In the genomic region with DNA sequence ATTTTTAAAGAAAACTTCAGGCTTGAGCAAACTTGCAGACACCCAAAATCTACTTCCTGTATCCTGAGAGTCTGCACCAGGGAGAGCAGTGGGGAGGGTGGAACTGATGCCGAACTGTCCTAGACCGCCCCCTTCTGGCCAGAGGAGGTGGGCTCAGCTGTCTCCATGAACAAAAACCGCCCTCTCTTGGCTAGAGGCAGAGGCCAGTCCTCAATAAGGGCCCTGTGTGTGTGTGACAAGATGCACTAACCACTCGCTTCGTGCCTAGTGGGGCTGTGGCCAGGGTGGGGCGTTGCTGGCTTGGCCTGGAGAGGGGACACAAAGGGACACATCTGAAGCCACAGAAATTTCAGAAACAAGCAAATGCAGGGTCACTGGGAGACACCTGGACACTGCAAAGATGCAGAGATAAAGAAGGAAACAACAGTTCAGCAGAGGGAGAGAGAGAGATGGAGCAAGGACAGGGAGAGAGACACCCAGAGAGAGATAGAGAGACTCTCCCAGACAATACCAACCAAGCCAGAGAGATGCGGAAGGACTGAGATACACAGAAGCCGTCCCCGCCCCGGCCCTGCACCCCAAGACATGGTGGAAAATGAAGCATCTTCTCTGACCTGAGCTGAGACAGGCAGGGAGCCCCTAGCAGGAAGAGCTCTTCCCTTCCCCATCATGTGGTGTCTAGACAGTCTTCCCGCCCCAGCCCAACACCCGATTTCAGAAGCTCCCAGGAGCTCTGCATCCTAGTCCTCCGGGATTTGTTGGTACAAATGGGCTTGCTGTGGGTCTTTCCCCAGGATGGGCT, we compare ENCODE assay signal across 8 cellular contexts. TPM values are rescaled to one million over a fixed set of nuclear protein-coding genes. Genes with fewer than 3 reads are reported as not detected.
DNase-seq lines count a peak whose midpoint lies in the region; ATAC-seq, FAIRE-seq and TF ChIP-seq lines count a peak whose summit lies in the region.

No MANE protein-coding gene starts in this region.

- peak; percentile 98 for ATAC-seq in HG02588 (IDR thresholded peaks at IDR 0.05; ENCODE audit: unreplicated experiment)

- TF ChIP-seq POLR2A in GM12891 (IDR thresholded peaks at IDR 0.05; ENCODE audit: low read depth, low read length) (no peak), NB4 (IDR thresholded peaks at IDR 0.05; ENCODE audit: extremely low read depth, insufficient read length) (no peak)

- peaks cover 14% of the 10 kb centered on the region for H3K27me3 ChIP-seq in adipocyte (replicated peaks; ENCODE audit: control insufficient read depth, insufficient read depth, low read length)
- peaks cover 31% of the 10 kb centered on the region for H3K27me3 ChIP-seq in left ventricle myocardium inferior (ENCODE audit: low read depth)

- no peak overlapping the region for H3K9ac ChIP-seq in adipocyte (ENCODE audit: low read length)

- no peak overlapping the region for H3K27ac ChIP-seq in left ventricle myocardium inferior (replicated peaks)

- H3K4me1 ChIP-seq in adipocyte (ENCODE audit: control insufficient read depth, insufficient read depth, low read length), result no peaks in the 10 kb centered on the region
- H3K4me1 ChIP-seq in left ventricle myocardium inferior, result peaks cover 9% of the 10 kb centered on the region

- H3K36me3 ChIP-seq in adipocyte (ENCODE audit: control insufficient read depth, insufficient read depth, low read length, severe bottlenecking) (no peaks in the 10 kb centered on the region), left ventricle myocardium inferior (no peaks in the 10 kb centered on the region)

- TF ChIP-seq CTCF in NB4 (IDR thresholded peaks at IDR 0.05; ENCODE audit: low read depth, low read length), result peak; percentile 98
- TF ChIP-seq CTCF in left ventricle myocardium inferior (IDR thresholded peaks at IDR 0.05; ENCODE audit: borderline replicate concordance), result peak; percentile 94
- TF ChIP-seq CTCF in retinal pigment epithelial cell (conservative IDR thresholded peaks at IDR 0.05; ENCODE audit: low read depth, low read length), result peak; percentile 99

- H3K4me3 ChIP-seq in NB4 (ENCODE audit: low read depth, low read length) (no peak overlapping the region), adipocyte (ENCODE audit: low read length) (no peak overlapping the region), left ventricle myocardium inferior (no peak overlapping the region), retinal pigment epithelial cell (ENCODE audit: low read length) (no peak overlapping the region)

- intact Hi-C loops in left ventricle myocardium inferior (cut with micrococcal nuclease), result loop anchor here (10.0 kb wide), 1 partner anchor 54 kb away; no protein-coding TSS in a partner anchor

- peak; percentile 87 for FAIRE-seq in GM12891 (lab: Jason Lieb, UNC)

- DNase-seq in GM12891 (ENCODE audit: insufficient read length, low spot score) (peak; percentile 95), NB4 (ENCODE audit: low read depth) (peak; percentile 88), SW480 (ENCODE audit: low spot score) (peak; percentile 78), adipocyte (ENCODE audit: low read depth) (peak; percentile 88), left ventricle myocardium inferior (peak; percentile 81), retinal pigment epithelial cell (ENCODE audit: low read depth) (no peak), OCI-M2 (lab: John Stamatoyannopoulos, UW; ENCODE audit: unreplicated experiment) (no peak)

- no peaks in the 10 kb centered on the region for H3K9me3 ChIP-seq in adipocyte (ENCODE audit: control insufficient read depth, low read length)
- H3K9me3 ChIP-seq in left ventricle myocardium inferior (replicated peaks), result no peaks in the 10 kb centered on the region

TF ChIP-seq in GM12891, 5 proteins besides CTCF, POLR2A, EP300 and RAD21:
- TF ChIP-seq TAF1 (IDR thresholded peaks at IDR 0.05; ENCODE audit: low read depth, low read length) (no peak), POLR2AphosphoS5 (IDR thresholded peaks at IDR 0.05; ENCODE audit: low read depth, low read length) (no peak), PAX5 (IDR thresholded peaks at IDR 0.05; ENCODE audit: insufficient read depth, low read length, severe bottlenecking) (no peak), SPI1 (IDR thresholded peaks at IDR 0.05; ENCODE audit: low read depth, low read length) (no peak; the same call in 1 of the 2 replicates), POU2F2 (IDR thresholded peaks at IDR 0.05; ENCODE audit: low read depth, low read length) (no peak)

RNA-seq across cellular contexts. Expression of gene FXYD4, which starts 22.7 kb away (rescaled TPM):
- polyA plus RNA-seq in GM12891 (2012; ENCODE audit: low read depth, missing spikeins), result not detected
- total RNA-seq in left ventricle myocardium inferior, result not detected

Comparison
In these comparisons a context has a peak if more than half of its experiments do, and no peak if none do; other contexts are left out.
1. DNase-seq: peak in GM12891 (single experiment), NB4 (single experiment), SW480 (single experiment), adipocyte (single experiment) and left ventricle myocardium inferior (single experiment); none in retinal pigment epithelial cell (single experiment) and OCI-M2 (single experiment).
2. Peak in every context shown above with its lines, with median percentiles within 50 percentile points of each other: CTCF ChIP-seq.